9 cellular contexts compared by ENCODE assay signal in the genomic region with DNA sequence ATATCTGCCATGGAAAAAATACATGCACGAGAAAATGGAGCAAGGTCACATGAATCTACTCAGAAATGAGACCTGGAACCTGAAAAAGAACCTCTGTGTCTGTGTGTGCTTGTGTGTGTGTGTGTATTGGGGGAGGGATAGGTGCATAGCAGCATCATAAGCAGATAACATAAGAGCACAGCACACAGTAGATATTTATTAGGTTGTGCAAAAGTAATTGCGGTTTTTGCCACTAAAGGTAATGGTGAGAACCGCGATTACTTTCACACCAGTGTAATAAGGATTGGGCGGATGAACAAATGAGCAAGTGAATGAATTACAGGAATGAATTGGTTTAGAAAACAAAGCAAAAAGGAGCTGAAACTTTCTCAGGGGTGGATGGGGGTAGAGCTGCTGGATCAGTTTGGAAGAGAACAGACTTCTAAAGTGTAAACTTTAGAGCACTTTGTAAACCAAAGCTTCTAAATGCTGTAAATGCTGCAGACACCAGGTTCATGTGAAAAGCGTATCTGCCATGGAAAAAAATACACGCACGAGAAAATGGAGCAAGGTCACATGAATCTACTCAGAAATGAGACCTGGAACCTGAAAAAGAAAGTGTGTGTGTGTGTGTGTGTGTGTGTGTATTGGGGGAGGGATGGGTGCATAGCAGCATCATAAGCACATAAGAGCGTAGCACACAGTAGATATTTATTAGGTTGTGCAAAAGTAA.
DNase-seq lines count a peak whose midpoint lies in the region; ATAC-seq, FAIRE-seq and TF ChIP-seq lines count a peak whose summit lies in the region.
"Had no signal": no experiment of that assay in that cellular context is flagged by ENCODE, and none has a peak within 500 bp of the region (broad histone marks: within the 10 kb centered on the region; RNA-seq: fewer than 3 reads in every experiment).

No MANE protein-coding gene starts in this region.

- peaks cover 90% of the 10 kb centered on the region for H3K4me1 ChIP-seq in BLaER1
- peaks cover 33 to 74% of the 10 kb centered on the region in 2 experiments for H3K4me1 ChIP-seq in K562 (replicated peaks in 1 of 2; ENCODE audit: control insufficient read depth in 2 of 2, insufficient read depth in 2 of 2, low read length in 2 of 2)

- no TSS peak for BruUV-seq in K562 (replicated peaks; lab: Mats Ljungman, UMichigan)

- in situ Hi-C loops in K562 (cut with MboI) = no loop called here

- H3K36me3 Mint-ChIP-seq in natural killer cell = no peaks in the 10 kb centered on the region

- DNase-seq in K562 (ENCODE audit: extremely low read depth in 1 of 4, low spot score in 3 of 4) (no peak), natural killer cell (no peak), DMS153 (lab: John Stamatoyannopoulos, UW) (no peak), NCI-H748 (lab: John Stamatoyannopoulos, UW; ENCODE audit: unreplicated experiment) (no peak), NCI-H187 (lab: John Stamatoyannopoulos, UW) (no peak)

- peak overlapping the region; percentile 2 for H3K4me3 Mint-ChIP-seq in natural killer cell

- POLR2A ChIA-PET in K562 (lab: Yijun Ruan, JAX) = interaction anchor here (0.6 to 1.5 kb wide), 4 partner anchors 10 to 220 kb away, joined by 3 to 5 read pairs (median 4); no protein-coding TSS in a partner anchor

- H3K4me2 ChIP-seq in BLaER1 (peak overlapping the region; percentile 86), K562 (ENCODE audit: insufficient read depth, low read length) (no peak overlapping the region)

- TF ChIP-seq CTCF in K562 (IDR thresholded peaks at IDR 0.05 in 2 of 3, conservative IDR thresholded peaks at IDR 0.05 in 1 of 3; ENCODE audit: insufficient read depth in 2 of 3, low read depth in 1 of 3, low read length in 3 of 3) = no peak
- no peak for TF ChIP-seq CTCF in natural killer cell (IDR thresholded peaks at IDR 0.05)

- H3K9me3 ChIP-seq in BLaER1 (no peaks in the 10 kb centered on the region; the same call in 1 of the 2 replicates), K562 (replicated peaks; ENCODE audit: control insufficient read depth, insufficient read depth, low read depth, low read length) (no peaks in the 10 kb centered on the region)

- H3K9ac ChIP-seq in BLaER1 = peak overlapping the region; percentile 61; the same call in 1 of the 2 replicates
- H3K9ac ChIP-seq in K562 (ENCODE audit: insufficient read depth in 1 of 2, low read depth in 2 of 2, low read length in 2 of 2) = no peak overlapping the region

- H3K9me3 Mint-ChIP-seq in natural killer cell = no peaks in the 10 kb centered on the region

- ATAC-seq in HG02610 (IDR thresholded peaks at IDR 0.05; ENCODE audit: unreplicated experiment) (peak; percentile 24), K562 (no peak), natural killer cell (peak in 1 of 3 donors; percentile 13), HG02884 (IDR thresholded peaks at IDR 0.05; ENCODE audit: unreplicated experiment) (no peak)

- FAIRE-seq in K562 (lab: Jason Lieb, UNC) = no peak
- FAIRE-seq: G401.6 had no signal

- CTCF ChIA-PET in K562 (lab: Yijun Ruan, JAX; ENCODE audit: low intra/inter-chr PET ratio) = no interaction called here

- TF ChIP-seq POLR2A in K562 (conservative IDR thresholded peaks at IDR 0.05) = no peak

- H3K36me3 ChIP-seq in BLaER1 (0 out of 2 replicates have a peak, but pooled peaks cover 4% of the 10 kb centered on the region), K562 (ENCODE audit: control insufficient read depth, insufficient read depth, low read length) (no peaks in the 10 kb centered on the region)

- H3K4me3 ChIP-seq in BLaER1 (no peak overlapping the region), K562 (no peak overlapping the region)

- WGBS in K562 (ENCODE audit: insufficient coverage, low coverage, missing lambda C conversion rate) = 80% methylated on average over 9 of the region's 9 CpGs

- H2AFZ ChIP-seq in K562 (ENCODE audit: low read depth, low read length) = peak overlapping the region; percentile 73

- no peaks in the 10 kb centered on the region for H3K27me3 ChIP-seq in BLaER1
- no peaks in the 10 kb centered on the region for H3K27me3 ChIP-seq in K562 (ENCODE audit: control insufficient read depth in 2 of 2, insufficient read depth in 2 of 2, low read length in 2 of 2)

- peak overlapping the region; percentile 79 for H3K27ac ChIP-seq in BLaER1
- no peak overlapping the region for H3K27ac ChIP-seq in K562 (ENCODE audit: extremely low read depth, low read depth, low read length)

- peak overlapping the region in 1 of 2 donors; percentile 40 for H3K27ac Mint-ChIP-seq in natural killer cell

- TF ChIP-seq RAD21 in K562 (CRISPR knock-in tag; conservative IDR thresholded peaks at IDR 0.05 in 1 of 2, IDR thresholded peaks at IDR 0.05 in 1 of 2) = no peak

- H4K20me1 ChIP-seq in BLaER1 (no peaks in the 10 kb centered on the region), K562 (replicated peaks; ENCODE audit: control insufficient read depth, insufficient read depth, low read length) (no peaks in the 10 kb centered on the region)

- no peaks in the 10 kb centered on the region for H3K9me1 ChIP-seq in K562 (ENCODE audit: control insufficient read depth, insufficient read depth, low read length)

- TF ChIP-seq EP300 in K562 (IDR thresholded peaks at IDR 0.05; ENCODE audit: low read length) = no peak

- no peaks in the 10 kb centered on the region for H3K79me2 ChIP-seq in K562 (ENCODE audit: control insufficient read depth, insufficient read depth, low read length)

- intact Hi-C loops in K562 (cut with micrococcal nuclease) = loop anchor here (5.0 kb wide), 1 partner anchor 359 kb away; the partner anchor contains the start of gene IRF2BP2
- intact Hi-C loops in natural killer cell (cut with micrococcal nuclease) = no loop called here

- peaks cover 18 to 27% of the 10 kb centered on the region in 2 donors for H3K4me1 Mint-ChIP-seq in natural killer cell

- peaks cover 14 to 15% of the 10 kb centered on the region in 2 donors for H3K27me3 Mint-ChIP-seq in natural killer cell (ENCODE audit: low read depth in 2 of 2)

TF ChIP-seq in K562, 482 proteins besides CTCF, POLR2A, EP300 and RAD21:
- TF ChIP-seq MAFK (IDR thresholded peaks at IDR 0.05; ENCODE audit: low read length) = no peak
- TF ChIP-seq ELF4 (CRISPR knock-in tag; IDR thresholded peaks at IDR 0.05) = 0 out of 2 replicates have a peak, but pooled peaks have one; percentile 6
- 0 out of 4 replicates have a peak, but pooled peaks of 1 of the 2 experiments have one; percentile 19 for TF ChIP-seq FOXA3 (CRISPR knock-in tag; conservative IDR thresholded peaks at IDR 0.05 in 1 of 2, IDR thresholded peaks at IDR 0.05 in 1 of 2)
- TF ChIP-seq MAZ (CRISPR knock-in tag; conservative IDR thresholded peaks at IDR 0.05 in 1 of 2, IDR thresholded peaks at IDR 0.05 in 1 of 2) = 0 out of 4 replicates have a peak, but pooled peaks of 1 of the 2 experiments have one; percentile 8
